In genomic region chr12:76085159-76085868, GRCh38 we compare ENCODE assay signal across 7 cellular contexts. TPM values are rescaled to one million over a fixed set of nuclear protein-coding genes. Genes with fewer than 3 reads are reported as not detected.
DNase-seq lines count a peak whose midpoint lies in the region; ATAC-seq, FAIRE-seq and TF ChIP-seq lines count a peak whose summit lies in the region.

No MANE protein-coding gene starts in this region.

- TF ChIP-seq CTCF in GM10248 (IDR thresholded peaks at IDR 0.05; ENCODE audit: control extremely low read depth, extremely low read depth, low read depth, missing control alignments) (peak; percentile 41), IMR-90 (conservative IDR thresholded peaks at IDR 0.05; ENCODE audit: low read depth, low read length) (peak; percentile 36), WERI-Rb-1 (IDR thresholded peaks at IDR 0.05; ENCODE audit: low read depth, low read length) (peak; percentile 46), H1 (IDR thresholded peaks at IDR 0.05; ENCODE audit: control extremely low read depth in 1 of 3, insufficient read depth in 1 of 3, low read depth in 1 of 3, low read length in 3 of 3) (peak; percentile 5 to 21 (median 19); a peak in 2 of 4 replicates), tibial artery (IDR thresholded peaks at IDR 0.05) (no peak)

- H2BK120ac ChIP-seq in IMR-90 (ENCODE audit: low read depth, low read length) (peak overlapping the region; percentile 79), H1 (replicated peaks; ENCODE audit: low read depth, low read length) (no peak overlapping the region)

- H3K79me2 ChIP-seq in H1 (ENCODE audit: control insufficient read depth in 1 of 2, insufficient read depth in 2 of 2, low read length in 2 of 2) = peaks cover 30 to 39% of the 10 kb centered on the region in 2 experiments

- peaks cover 2% of the 10 kb centered on the region; the same call in 1 of the 2 replicates for H3K23me2 ChIP-seq in H1 (ENCODE audit: low read depth, low read length)

- H2BK15ac ChIP-seq in IMR-90 (ENCODE audit: low read depth, low read length) (0 out of 3 replicates have a peak overlapping the region, but pooled peaks have one; percentile 3), H1 (ENCODE audit: low read length) (no peak overlapping the region)

- H3K9me3 ChIP-seq in IMR-90 (ENCODE audit: control insufficient read depth, insufficient read depth, low read length) = no peaks in the 10 kb centered on the region
- H3K9me3 ChIP-seq in WERI-Rb-1 (ENCODE audit: severe bottlenecking) = no peaks in the 10 kb centered on the region
- H3K9me3 ChIP-seq in H1 (ENCODE audit: insufficient read depth in 2 of 2, low read depth in 1 of 2, low read length in 1 of 2) = no peaks in the 10 kb centered on the region
- H3K9me3 ChIP-seq in muscle layer of colon (ENCODE audit: low read length) = no peaks in the 10 kb centered on the region
- no peaks in the 10 kb centered on the region for H3K9me3 ChIP-seq in tibial artery

- H4K5ac ChIP-seq in IMR-90 (ENCODE audit: low read depth, low read length) = no peak overlapping the region
- no peak overlapping the region for H4K5ac ChIP-seq in H1 (ENCODE audit: insufficient read length, low read depth, low read length)

- in situ Hi-C loops in IMR-90 (cut with MboI; ENCODE audit: low sequenced_read_pairs) = no loop called here

- BruUV-seq in IMR-90 (replicated peaks; lab: Mats Ljungman, UMichigan) = no TSS peak

- H2BK20ac ChIP-seq in IMR-90 (ENCODE audit: low read depth, low read length) (peak overlapping the region; percentile 77), H1 (ENCODE audit: low read length) (no peak overlapping the region)

- peak overlapping the region; percentile 51 for H3K27ac ChIP-seq in IMR-90 (ENCODE audit: insufficient read depth, low read length)
- peak overlapping the region; percentile 98 for H3K27ac ChIP-seq in WERI-Rb-1
- no peak overlapping the region for H3K27ac ChIP-seq in H1 (ENCODE audit: low read depth, low read length)
- peak overlapping the region; percentile 97 for H3K27ac ChIP-seq in muscle layer of colon (ENCODE audit: low read depth, low read length)
- peak overlapping the region; percentile 98 to 99 for H3K27ac ChIP-seq in tibial artery

- ATAC-seq in GM21423 (IDR thresholded peaks at IDR 0.05; ENCODE audit: unreplicated experiment) = peak; percentile 19
- ATAC-seq in IMR-90 (ENCODE audit: low read depth) = peak; percentile 4

- CTCF ChIA-PET in GM10248 (lab: Yijun Ruan, JAX) = no interaction called here
- CTCF ChIA-PET in IMR-90 (lab: Yijun Ruan, JAX) = no interaction called here
- CTCF ChIA-PET in H1 (lab: Charles Lee; ENCODE audit: partially characterized antibody) = interaction anchor here (0.9 kb wide), 1 partner anchor 16 kb away, joined by 3 read pairs; no protein-coding TSS in a partner anchor

- peak overlapping the region; percentile 25; the same call in 1 of the 2 replicates for H3K56ac ChIP-seq in IMR-90 (ENCODE audit: extremely low read depth, insufficient read depth, low read length)
- H3K56ac ChIP-seq in H1 (replicated peaks; ENCODE audit: insufficient read length, low read depth, low read length) = no peak overlapping the region

- no peak for TF ChIP-seq EP300 in H1 (IDR thresholded peaks at IDR 0.05; ENCODE audit: borderline replicate concordance in 1 of 2, low read depth in 2 of 2, low read length in 2 of 2)

- H3K9ac ChIP-seq in IMR-90 (ENCODE audit: low read depth, low read length) (peak overlapping the region; percentile 13), H1 (replicated peaks in 1 of 4; ENCODE audit: extremely low read depth in 1 of 4, low read depth in 3 of 4, low read length in 3 of 4) (peak overlapping the region in 2 of 4 experiments; percentile 96 to 97; a peak in 2 of 7 replicates), muscle layer of colon (ENCODE audit: low read length) (peak overlapping the region; percentile 76)

- H3K14ac ChIP-seq in IMR-90 (replicated peaks; ENCODE audit: low read depth, low read length) = peak overlapping the region; percentile 74
- no peak overlapping the region for H3K14ac ChIP-seq in H1 (ENCODE audit: insufficient read length)

- TF ChIP-seq RAD21 in IMR-90 (IDR thresholded peaks at IDR 0.05; ENCODE audit: low read length) (0 out of 2 replicates have a peak, but pooled peaks have one; percentile 26), H1 (IDR thresholded peaks at IDR 0.05 in 1 of 2, conservative IDR thresholded peaks at IDR 0.05 in 1 of 2; ENCODE audit: low read depth in 2 of 2, low read length in 2 of 2) (peak; percentile 21 to 38; a peak in 3 of 4 replicates)

- TF ChIP-seq POLR2A in IMR-90 (IDR thresholded peaks at IDR 0.05; ENCODE audit: low read depth, low read length) = no peak
- no peak for TF ChIP-seq POLR2A in H1 (IDR thresholded peaks at IDR 0.05; ENCODE audit: control extremely low read depth in 1 of 2, low read depth in 2 of 2, low read length in 2 of 2)

- peaks cover 0 to 11% of the 10 kb centered on the region in 2 experiments; a peak in 2 of 4 replicates for H3K79me1 ChIP-seq in IMR-90 (ENCODE audit: low read depth in 1 of 2, low read length in 2 of 2)
- no peaks in the 10 kb centered on the region for H3K79me1 ChIP-seq in H1 (ENCODE audit: low read depth, low read length)

- DNase-seq in GM10248 (ENCODE audit: extremely low spot score) (peak; percentile 10), IMR-90 (peak; percentile 77), WERI-Rb-1 (no peak), H1 (ENCODE audit: low read depth in 1 of 2, low spot score in 2 of 2) (no peak), tibial artery (no peak)

- H3K9me1 ChIP-seq in IMR-90 (ENCODE audit: insufficient read depth, low read length) = peaks cover 3% of the 10 kb centered on the region; the same call in 1 of the 2 replicates

- intact Hi-C loops in IMR-90 (cut with micrococcal nuclease) = loop anchor here (2.0 kb wide), 2 partner anchors 73 to 499 kb away; no protein-coding TSS in a partner anchor
- intact Hi-C loops in tibial artery (cut with DNase I; ENCODE audit: low total_unique reads) = loop anchor here (10.0 kb wide), 1 partner anchor 259 kb away; the partner anchor contains the start of gene BBS10

- H4K91ac ChIP-seq in IMR-90 (ENCODE audit: insufficient read depth, low read depth, low read length) (peak overlapping the region; percentile 21), H1 (replicated peaks; ENCODE audit: insufficient read length, low read length) (no peak overlapping the region)

- H2AFZ ChIP-seq in IMR-90 (replicated peaks; ENCODE audit: low read length, poor library complexity) (peak overlapping the region; percentile 97), H1 (ENCODE audit: low read length) (peak overlapping the region; percentile 55; the same call in 1 of the 2 replicates)

- no peak for FAIRE-seq in H1 (lab: Jason Lieb, UNC)

- H3K27me3 ChIP-seq in IMR-90 (ENCODE audit: control insufficient read depth, insufficient read depth, low read length) (no peaks in the 10 kb centered on the region), WERI-Rb-1 (ENCODE audit: insufficient read depth, low read depth, severe bottlenecking) (no peaks in the 10 kb centered on the region), H1 (replicated peaks in 1 of 4; ENCODE audit: control insufficient read depth in 3 of 4, extremely low read depth in 1 of 4, insufficient read depth in 3 of 4, low read length in 3 of 4) (no peaks in the 10 kb centered on the region), muscle layer of colon (ENCODE audit: control insufficient read depth in 1 of 2, insufficient read depth in 2 of 2, low read length in 2 of 2) (no peaks in the 10 kb centered on the region), tibial artery (no peaks in the 10 kb centered on the region)

- peak overlapping the region; percentile 38 for H2AK9ac ChIP-seq in IMR-90 (replicated peaks; ENCODE audit: low read depth, low read length, poor library complexity)

- no peak overlapping the region; the same call in 1 of the 2 replicates for H2AK5ac ChIP-seq in IMR-90 (ENCODE audit: low read depth, low read length)
- no peak overlapping the region for H2AK5ac ChIP-seq in H1 (ENCODE audit: low read depth, low read length)

- H4K20me1 ChIP-seq in IMR-90 (ENCODE audit: insufficient read depth, low read length) (peaks cover 34% of the 10 kb centered on the region), H1 (replicated peaks in 1 of 2; ENCODE audit: control insufficient read depth in 1 of 2, insufficient read depth in 2 of 2, low read length in 2 of 2) (peaks cover 11 to 15% of the 10 kb centered on the region in 2 experiments)

- H3K36me3 ChIP-seq in IMR-90 (ENCODE audit: control insufficient read depth, insufficient read depth, low read length) (no peaks in the 10 kb centered on the region), WERI-Rb-1 (peaks cover 29% of the 10 kb centered on the region), H1 (ENCODE audit: control insufficient read depth in 2 of 4, insufficient read depth in 4 of 4, low read length in 3 of 4) (peaks cover 0 to 19% (median 1%) of the 10 kb centered on the region in 4 experiments; a peak in 1 of 8 replicates), muscle layer of colon (ENCODE audit: insufficient read depth, low read length) (no peaks in the 10 kb centered on the region), tibial artery (no peaks in the 10 kb centered on the region)

- peak overlapping the region; percentile 57 for H3K4me3 ChIP-seq in IMR-90 (ENCODE audit: insufficient read depth, low read depth, low read length)
- H3K4me3 ChIP-seq in WERI-Rb-1 (ENCODE audit: low read depth, low read length) = peak overlapping the region; percentile 99
- H3K4me3 ChIP-seq in H1 (ENCODE audit: extremely low read depth in 1 of 4, insufficient read depth in 2 of 4, low read depth in 3 of 4, low read length in 4 of 4) = peak overlapping the region; percentile 85 to 97 (median 90)
- peak overlapping the region; percentile 79 to 88 for H3K4me3 ChIP-seq in muscle layer of colon (ENCODE audit: low read depth in 1 of 2, low read length in 2 of 2)
- peak overlapping the region; percentile 89 to 92 for H3K4me3 ChIP-seq in tibial artery

- WGBS in IMR-90 (ENCODE audit: extremely low coverage in 2 of 2, insufficient read length in 1 of 2), 2 experiments = 0% methylated on average over 1 of the region's 23 CpGs; no CpG with 5 or more reads in 1 of the 2 experiments
- WGBS in H1 (ENCODE audit: extremely low coverage in 1 of 2, insufficient coverage in 1 of 2, insufficient read length in 1 of 2, insufficient replicate concordance in 2 of 2, low coverage in 1 of 2, low lambda C conversion rate in 2 of 2, missing lambda C conversion rate in 1 of 2), 2 experiments = 21% methylated on average over 23 of the region's 23 CpGs; no CpG with 5 or more reads in 1 of the 2 experiments

- POLR2A ChIA-PET in GM10248 (lab: Yijun Ruan, JAX) (no interaction called here), IMR-90 (lab: Charles Lee; ENCODE audit: unreplicated experiment) (no interaction called here), H1 (lab: Charles Lee; ENCODE audit: partially characterized antibody) (interaction anchor here (0.6 to 3.7 kb wide), 5 partner anchors 12 to 833 kb away, joined by 3 to 30 read pairs (median 6); no protein-coding TSS in a partner anchor)

- H3K23ac ChIP-seq in IMR-90 (ENCODE audit: low read depth, low read length) (peak overlapping the region; percentile 71), H1 (ENCODE audit: insufficient read length) (no peak overlapping the region)

- dilution Hi-C loops in IMR-90 (cut with HindIII; ENCODE audit: low sequenced_read_pairs, unreplicated experiment) = no loop called here

- H4K8ac ChIP-seq in IMR-90 (ENCODE audit: low read depth in 2 of 2, low read length in 2 of 2) (peak overlapping the region; percentile 5 to 64; a peak in 3 of 4 replicates), H1 (ENCODE audit: extremely low read depth, insufficient read depth, low read length) (peak overlapping the region; percentile 62; the same call in 1 of the 2 replicates)

- H3K4ac ChIP-seq in IMR-90 (ENCODE audit: low read depth, low read length) = peak overlapping the region; percentile 76; the same call in 1 of the 2 replicates
- H3K4ac ChIP-seq in H1 (replicated peaks; ENCODE audit: insufficient read length, low read depth, low read length) = no peak overlapping the region

- H3K18ac ChIP-seq in IMR-90 (ENCODE audit: low read depth, low read length) (peak overlapping the region; percentile 62; the same call in 1 of the 2 replicates), H1 (ENCODE audit: extremely low read depth, low read length) (no peak overlapping the region)

- H2BK5ac ChIP-seq in IMR-90 (ENCODE audit: low read depth, low read length, poor library complexity, severe bottlenecking) (peak overlapping the region; percentile 75), H1 (ENCODE audit: low read depth, low read length) (no peak overlapping the region)

- no peaks in the 10 kb centered on the region; the same call in 1 of the 2 replicates for H3K4me1 ChIP-seq in IMR-90 (ENCODE audit: control insufficient read depth, insufficient read depth, low read length)
- peaks cover 0 to 17% (median 8%) of the 10 kb centered on the region in 4 experiments; a peak in 4 of 7 replicates for H3K4me1 ChIP-seq in H1 (replicated peaks in 1 of 4; ENCODE audit: control insufficient read depth in 3 of 4, insufficient read depth in 4 of 4, low read length in 3 of 4)
- peaks cover 19% of the 10 kb centered on the region for H3K4me1 ChIP-seq in muscle layer of colon (ENCODE audit: insufficient read depth, low read length)
- H3K4me1 ChIP-seq in tibial artery = peaks cover 0 to 25% (median 12%) of the 10 kb centered on the region in 4 donors

- H3K4me2 ChIP-seq in IMR-90 (ENCODE audit: low read depth, low read length) (peak overlapping the region; percentile 79), H1 (ENCODE audit: insufficient read depth in 1 of 2, low read depth in 2 of 2, low read length in 2 of 2) (peak overlapping the region; percentile 56 to 75)

- H2BK12ac ChIP-seq in H1 (ENCODE audit: low read depth, low read length) = no peak overlapping the region

RNA-seq across cellular contexts. Expression of gene NAP1L1, which starts 0.8 kb away (rescaled TPM):
- 86.4 and 166 TPM in 2 replicates for total RNA-seq in IMR-90 (2012; rRNA removed)
- 160 and 200 TPM in 2 replicates for polyA plus RNA-seq in IMR-90 (2012; rRNA removed)
- polyA plus RNA-seq in IMR-90 (2012; cell fraction: cytosol; rRNA removed) = 69.9 and 71.8 TPM in 2 replicates
- polyA plus RNA-seq in IMR-90 (2012; cell fraction: nucleus; rRNA removed; ENCODE audit: low replicate concordance) = 28.8 and 129 TPM in 2 replicates
- total RNA-seq in H1 (2021; fragmentation: NEBNext Ultra II Directional; extraction: Animal tissue kit (Norgen Biotek cat#: 25700)) = 1,114 and 1,159 TPM in 2 replicates
- polyA plus RNA-seq in H1 (2011; rRNA removed) = 145 and 202 TPM in 2 replicates
- 348 TPM for polyA plus RNA-seq in H1 (2011; cell fraction: cytosol; rRNA removed)
- polyA plus RNA-seq in H1 (2011; cell fraction: nucleus; rRNA removed) = 296 TPM
- 563 to 1,179 TPM (median 624 TPM) in 4 replicates for polyA plus RNA-seq in H1 (2012, experiment 1 of 2)
- polyA plus RNA-seq in H1 (2012, experiment 2 of 2) = 101 TPM
- 1,709 TPM for polyA plus RNA-seq in H1 (2013, experiment 1 of 2)
- polyA plus RNA-seq in H1 (2013, experiment 2 of 2) = 1,591 TPM
- polyA minus RNA-seq in H1 (2011; rRNA and poly(A)+ RNA removed) = 124 and 173 TPM in 2 replicates
- 294 TPM for polyA minus RNA-seq in H1 (2011; cell fraction: cytosol; rRNA and poly(A)+ RNA removed)
- 600 TPM for polyA minus RNA-seq in H1 (2011; cell fraction: nucleus; rRNA and poly(A)+ RNA removed)

RNA-seq across cellular contexts. Expression of gene PHLDA1, which starts 53.7 kb away (rescaled TPM):
- total RNA-seq in IMR-90 (2012; rRNA removed) = 27.8 and 47.8 TPM in 2 replicates
- polyA plus RNA-seq in IMR-90 (2012; rRNA removed) = 28.9 and 32.4 TPM in 2 replicates
- 38.1 and 58.3 TPM in 2 replicates for polyA plus RNA-seq in IMR-90 (2012; cell fraction: cytosol; rRNA removed)
- polyA plus RNA-seq in IMR-90 (2012; cell fraction: nucleus; rRNA removed; ENCODE audit: low replicate concordance) = 63.4 and 81.1 TPM in 2 replicates
- total RNA-seq in H1 (2021; fragmentation: NEBNext Ultra II Directional; extraction: Animal tissue kit (Norgen Biotek cat#: 25700)) = 19.4 and 19.8 TPM in 2 replicates
- 18.6 and 18.9 TPM in 2 replicates for polyA plus RNA-seq in H1 (2011; rRNA removed)
- 14.4 TPM for polyA plus RNA-seq in H1 (2011; cell fraction: cytosol; rRNA removed)
- 8.7 TPM for polyA plus RNA-seq in H1 (2011; cell fraction: nucleus; rRNA removed)
- polyA plus RNA-seq in H1 (2012, experiment 1 of 2) = 14.0 to 17.3 TPM (median 16.6 TPM) in 4 replicates
- polyA plus RNA-seq in H1 (2012, experiment 2 of 2) = 8.5 TPM
- polyA plus RNA-seq in H1 (2013, experiment 1 of 2) = 13.1 TPM
- polyA plus RNA-seq in H1 (2013, experiment 2 of 2) = 13.4 TPM
- 10.9 and 13.3 TPM in 2 replicates for polyA minus RNA-seq in H1 (2011; rRNA and poly(A)+ RNA removed)
- 27.4 TPM for polyA minus RNA-seq in H1 (2011; cell fraction: cytosol; rRNA and poly(A)+ RNA removed)
- polyA minus RNA-seq in H1 (2011; cell fraction: nucleus; rRNA and poly(A)+ RNA removed) = 19.7 TPM

Comparison
In these comparisons a context has a peak if more than half of its experiments do, and no peak if none do; other contexts are left out.
1. DNase-seq: peak in GM10248 (single experiment) and IMR-90 (single experiment); none in WERI-Rb-1 (single experiment), H1 (0 of 2) and tibial artery (0 of 2).
2. CTCF ChIP-seq: peak in GM10248 (single experiment), IMR-90 (single experiment), WERI-Rb-1 (single experiment) and H1 (3 of 3); none in tibial artery (0 of 2).
3. Peak in every context shown above with its lines, with median percentiles within 50 percentile points of each other: H3K4me3 ChIP-seq.